8 cellular contexts compared by ENCODE assay signal in the genomic region with DNA sequence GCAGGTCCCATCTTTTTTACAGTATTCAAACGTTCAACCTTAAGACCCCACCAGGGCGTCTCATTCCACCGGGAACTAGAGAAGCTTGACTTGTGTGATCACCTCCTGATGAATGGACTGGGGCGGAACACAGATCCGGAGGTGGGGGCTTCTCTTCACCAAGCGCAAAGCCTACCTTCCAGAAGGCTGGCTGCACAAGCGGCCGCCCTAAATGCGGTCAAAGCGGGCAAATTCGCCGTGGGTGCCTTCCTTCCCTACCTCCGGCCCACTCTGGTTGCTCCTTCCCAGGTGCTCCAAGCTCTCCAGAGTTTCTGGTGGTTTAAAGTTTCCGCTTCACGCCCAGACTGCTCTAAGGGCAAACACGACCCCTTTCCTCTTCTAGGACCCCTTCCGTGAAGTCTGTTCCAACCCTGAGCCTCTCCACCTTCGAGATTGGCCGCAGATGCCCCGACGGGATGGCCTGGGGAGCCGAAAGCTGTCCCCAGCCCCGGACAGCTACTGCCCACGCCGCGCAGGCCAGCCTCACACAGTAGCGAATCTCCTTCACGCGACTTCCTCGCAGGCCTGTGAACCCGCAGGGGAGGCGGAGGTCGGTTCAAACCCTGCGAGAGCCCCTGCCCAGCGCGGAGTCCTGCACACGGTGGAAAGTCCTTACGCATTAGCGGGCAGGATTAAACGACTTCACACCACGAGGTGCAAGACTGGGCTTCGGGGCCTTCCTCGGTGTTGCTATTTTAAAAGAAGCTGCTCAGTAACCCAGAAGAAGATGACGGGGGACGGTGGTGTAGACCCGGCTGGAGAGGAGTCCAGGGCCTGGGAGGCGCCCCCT. TPM values are rescaled to one million over a fixed set of nuclear protein-coding genes. Genes with fewer than 3 reads are reported as not detected.
DNase-seq lines count a peak whose midpoint lies in the region; ATAC-seq and TF ChIP-seq lines count a peak whose summit lies in the region.

No MANE protein-coding gene starts in this region.

- H3K27ac ChIP-seq in HL-60 (replicated peaks) (no peak overlapping the region), iPS-18a (ENCODE audit: low read length) (peak overlapping the region; percentile 24), skin epidermis (peak overlapping the region; percentile 78 to 97 (median 90))

- H3K4me3 Mint-ChIP-seq in activated naive CD8-positive, alpha-beta T cell treated with anti-CD3 and anti-CD28 coated beads for 36 hours: peak overlapping the region; percentile 48

- H3K4me3 ChIP-seq in HL-60 (replicated peaks; ENCODE audit: insufficient read depth, low read length) (peak overlapping the region; percentile 53; the same call in 1 of the 2 replicates), iPS-18a (ENCODE audit: low read length) (peak overlapping the region; percentile 86), skin epidermis (peak overlapping the region; percentile 53 to 92 (median 79))

- H3K36me3 Mint-ChIP-seq in activated naive CD8-positive, alpha-beta T cell treated with anti-CD3 and anti-CD28 coated beads for 36 hours: no peaks in the 10 kb centered on the region

- H3K9ac ChIP-seq in iPS-18a (ENCODE audit: low read length): peak overlapping the region; percentile 92

- H3K9me3 Mint-ChIP-seq in activated naive CD8-positive, alpha-beta T cell treated with anti-CD3 and anti-CD28 coated beads for 36 hours: no peaks in the 10 kb centered on the region

- peaks cover 44% of the 10 kb centered on the region for H3K27me3 Mint-ChIP-seq in activated naive CD8-positive, alpha-beta T cell treated with anti-CD3 and anti-CD28 coated beads for 36 hours

- peaks cover 2% of the 10 kb centered on the region for H3K4me1 Mint-ChIP-seq in activated naive CD8-positive, alpha-beta T cell treated with anti-CD3 and anti-CD28 coated beads for 36 hours

- ATAC-seq in GM18909 (IDR thresholded peaks at IDR 0.05; ENCODE audit: poor library complexity, unreplicated experiment): no peak
- no peak for ATAC-seq in GM21390 (IDR thresholded peaks at IDR 0.05; ENCODE audit: unreplicated experiment)
- no peak for ATAC-seq in GM18520 (IDR thresholded peaks at IDR 0.05; ENCODE audit: unreplicated experiment)

- no peak for TF ChIP-seq CTCF in HL-60 (IDR thresholded peaks at IDR 0.05; ENCODE audit: insufficient read depth, low read length)

- H3K4me1 ChIP-seq in iPS-18a (ENCODE audit: control insufficient read depth, low read depth, low read length): peaks cover 28% of the 10 kb centered on the region

- DNase-seq in HL-60 (ENCODE audit: low read depth in 1 of 2, low spot score in 1 of 2) (no peak), foreskin melanocyte (no peak)
- no peak for DNase-seq in activated naive CD8-positive, alpha-beta T cell treated with anti-CD3 and anti-CD28 coated beads for 36 hours

- H3K27ac Mint-ChIP-seq in activated naive CD8-positive, alpha-beta T cell treated with anti-CD3 and anti-CD28 coated beads for 36 hours: no peak overlapping the region

- no peaks in the 10 kb centered on the region for H3K36me3 ChIP-seq in iPS-18a (ENCODE audit: control insufficient read depth, low read depth, low read length)

- H3K9me3 ChIP-seq in iPS-18a (ENCODE audit: control insufficient read depth, low read depth, low read length): no peaks in the 10 kb centered on the region

- peaks cover 44% of the 10 kb centered on the region for H3K27me3 ChIP-seq in HL-60 (ENCODE audit: insufficient read depth, poor library complexity, severe bottlenecking)
- peaks cover 17% of the 10 kb centered on the region for H3K27me3 ChIP-seq in iPS-18a (ENCODE audit: control insufficient read depth, insufficient read depth, low read length)

RNA-seq across cellular contexts. Expression of gene WWC2, which starts 1.6 kb away (rescaled TPM):
- total RNA-seq in activated naive CD8-positive, alpha-beta T cell treated with anti-CD3 and anti-CD28 coated beads for 36 hours: 1 to 10 TPM; 4.4 to 4.6 TPM
